13 cellular contexts compared by ENCODE assay signal in the genomic region with DNA sequence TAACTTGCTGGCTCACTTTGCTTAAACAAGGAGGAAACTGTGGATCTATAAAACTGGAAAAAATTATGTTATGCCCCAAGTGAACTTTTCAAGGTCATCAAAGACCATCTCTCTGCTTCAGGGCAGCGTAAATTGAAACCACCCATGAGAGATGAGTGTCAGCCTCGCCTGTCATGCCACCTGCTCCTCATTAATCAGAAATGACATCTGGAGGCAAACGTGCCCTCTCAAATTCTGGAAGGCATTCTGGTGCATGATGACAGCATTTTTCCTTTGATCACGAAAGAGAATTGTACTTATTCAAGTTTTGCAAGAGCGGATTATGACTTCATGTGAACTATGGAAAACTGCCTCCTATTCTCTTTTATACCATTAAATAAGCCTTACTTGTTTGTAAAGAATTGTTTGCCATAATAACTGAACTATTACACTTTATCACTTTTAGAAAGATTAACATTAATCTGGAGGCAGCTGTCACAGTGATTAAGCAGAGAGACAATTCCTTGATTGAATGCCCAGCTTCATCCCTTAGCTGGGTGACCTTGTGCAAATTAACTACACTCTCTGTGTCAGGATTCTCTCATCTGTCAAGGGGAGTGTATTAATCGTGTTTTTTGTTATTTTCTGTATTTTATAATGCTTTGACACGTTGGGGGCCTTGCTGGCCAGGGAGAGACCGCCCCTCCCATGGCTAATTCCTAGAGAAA. TPM values are rescaled to one million over a fixed set of nuclear protein-coding genes. Genes with fewer than 3 reads are reported as not detected.
DNase-seq lines count a peak whose midpoint lies in the region; ATAC-seq and TF ChIP-seq lines count a peak whose summit lies in the region.
"Had no signal": no experiment of that assay in that cellular context is flagged by ENCODE, and none has a peak within 500 bp of the region (broad histone marks: within the 10 kb centered on the region; RNA-seq: fewer than 3 reads in every experiment).

No MANE protein-coding gene starts in this region.

- H3K27me3 ChIP-seq in iPS-20b (ENCODE audit: insufficient read depth, low read length) (no peaks in the 10 kb centered on the region), mammary epithelial cell (ENCODE audit: insufficient read depth, low read length) (no peaks in the 10 kb centered on the region)
- H3K27me3 ChIP-seq: stomach had no signal

- H3K4me1 ChIP-seq in iPS-20b (ENCODE audit: insufficient read depth, low read length), result peaks cover 25% of the 10 kb centered on the region; the same call in 1 of the 2 replicates
- H3K4me1 ChIP-seq in mammary epithelial cell (ENCODE audit: insufficient read depth, low read length), result peaks cover 7% of the 10 kb centered on the region
- H3K4me1 ChIP-seq: stomach had no signal

- H3K27ac ChIP-seq in iPS-20b (ENCODE audit: low read length), result peak overlapping the region; percentile 81
- no peak overlapping the region for H3K27ac ChIP-seq in mammary epithelial cell (ENCODE audit: insufficient read depth, low read depth, low read length)
- H3K27ac ChIP-seq: stomach had no signal

- BruUV-seq in mammary epithelial cell (replicated peaks; lab: Mats Ljungman, UMichigan), result no TSS peak

- no peak overlapping the region for H3K4me2 ChIP-seq in mammary epithelial cell (ENCODE audit: insufficient read depth, low read depth, low read length)

- H3K36me3 ChIP-seq in iPS-20b (ENCODE audit: insufficient read depth, low read depth, low read length) (no peaks in the 10 kb centered on the region), mammary epithelial cell (ENCODE audit: insufficient read depth, low read length) (no peaks in the 10 kb centered on the region)
- H3K36me3 ChIP-seq: stomach had no signal

- no peaks in the 10 kb centered on the region for H3K9me3 ChIP-seq in iPS-20b (ENCODE audit: insufficient read depth, low read depth, low read length)
- no peaks in the 10 kb centered on the region for H3K9me3 ChIP-seq in mammary epithelial cell (replicated peaks; ENCODE audit: insufficient read depth, low read length)
- H3K9me3 ChIP-seq: stomach had no signal

- DNase-seq in DMS153 (lab: John Stamatoyannopoulos, UW) (peak; percentile 69), NAMALWA (ENCODE audit: low spot score) (peak; percentile 49), NCI-H82 (lab: John Stamatoyannopoulos, UW) (peak; percentile 98), NCI-H2196 (lab: John Stamatoyannopoulos, UW; ENCODE audit: unreplicated experiment) (no peak), mammary epithelial cell (no peak)
- no peak for DNase-seq in activated naive CD4-positive, alpha-beta T cell treated with anti-CD3 and anti-CD28 coated beads, Interleukin-2, amount 50 U/mL, for 16 hours
- DNase-seq: activated CD4-positive, alpha-beta T cell treated with anti-CD3 and anti-CD28 coated beads for 48 hours; anterior cingulate cortex; cortex of kidney; EL; stomach had no signal

- H3K79me2 ChIP-seq in mammary epithelial cell (ENCODE audit: insufficient read depth, low read length), result no peaks in the 10 kb centered on the region

- WGBS in mammary epithelial cell (ENCODE audit: low coverage, missing lambda C conversion rate), result 59% methylated on average over 8 of the region's 8 CpGs

- intact Hi-C loops in mammary epithelial cell (cut with micrococcal nuclease), result no loop called here

- in situ Hi-C loops in mammary epithelial cell (cut with MboI; ENCODE audit: low sequenced_read_pairs in 2 of 2), result loop anchor here in 1 of 2 donors (25.0 kb wide), 1 partner anchor 437 kb away; a partner anchor contains a TSS

- no peaks in the 10 kb centered on the region for H4K20me1 ChIP-seq in mammary epithelial cell (ENCODE audit: insufficient read depth, low read length)

- H3K9ac ChIP-seq in iPS-20b (ENCODE audit: low read depth, low read length) (peak overlapping the region; percentile 63; the same call in 1 of the 2 replicates), mammary epithelial cell (ENCODE audit: insufficient read depth, low read length) (no peak overlapping the region)

- CTCF ChIA-PET in mammary epithelial cell (lab: Charles Lee; ENCODE audit: low non-redundant PET), result no interaction called here

- no peak overlapping the region for H2AFZ ChIP-seq in mammary epithelial cell (ENCODE audit: low read depth, low read length)

- ATAC-seq in GM21423 (IDR thresholded peaks at IDR 0.05; ENCODE audit: unreplicated experiment), result no peak

- peak overlapping the region; percentile 36; the same call in 1 of the 2 replicates for H3K4me3 ChIP-seq in iPS-20b (ENCODE audit: low read length)
- H3K4me3 ChIP-seq in mammary epithelial cell (replicated peaks in 1 of 3; ENCODE audit: insufficient read depth in 1 of 3, low read depth in 2 of 3, low read length in 3 of 3), result no peak overlapping the region
- H3K4me3 ChIP-seq: stomach had no signal

- dilution Hi-C loops in mammary epithelial cell (cut with HindIII; ENCODE audit: low sequenced_read_pairs), result no loop called here

- no peak for TF ChIP-seq CTCF in mammary epithelial cell (conservative IDR thresholded peaks at IDR 0.05 in 1 of 2, IDR thresholded peaks at IDR 0.05 in 1 of 2; ENCODE audit: extremely low read depth in 1 of 2, insufficient read depth in 1 of 2, low read depth in 1 of 2, low read length in 2 of 2)

RNA-seq across cellular contexts. Expression of a gene that starts 17.0 kb away (rescaled TPM):
- 10 to 100 TPM; 18.5 to 45.5 TPM for total RNA-seq in mammary epithelial cell
- polyA plus RNA-seq in mammary epithelial cell, result 9.2 TPM
- 44.8 TPM for polyA minus RNA-seq in mammary epithelial cell

Comparison
In these comparisons a context has a peak if more than half of its experiments do, and no peak if none do; other contexts are left out.
1. DNase-seq: peak in DMS153 (single experiment), NAMALWA (single experiment) and NCI-H82 (single experiment); none in activated naive CD4-positive, alpha-beta T cell treated with anti-CD3 and anti-CD28 coated beads, Interleukin-2, amount 50 U/mL, for 16 hours (single experiment), NCI-H2196 (single experiment) and mammary epithelial cell (single experiment).